ENCODE assay signal across 8 cellular contexts in the genomic region with DNA sequence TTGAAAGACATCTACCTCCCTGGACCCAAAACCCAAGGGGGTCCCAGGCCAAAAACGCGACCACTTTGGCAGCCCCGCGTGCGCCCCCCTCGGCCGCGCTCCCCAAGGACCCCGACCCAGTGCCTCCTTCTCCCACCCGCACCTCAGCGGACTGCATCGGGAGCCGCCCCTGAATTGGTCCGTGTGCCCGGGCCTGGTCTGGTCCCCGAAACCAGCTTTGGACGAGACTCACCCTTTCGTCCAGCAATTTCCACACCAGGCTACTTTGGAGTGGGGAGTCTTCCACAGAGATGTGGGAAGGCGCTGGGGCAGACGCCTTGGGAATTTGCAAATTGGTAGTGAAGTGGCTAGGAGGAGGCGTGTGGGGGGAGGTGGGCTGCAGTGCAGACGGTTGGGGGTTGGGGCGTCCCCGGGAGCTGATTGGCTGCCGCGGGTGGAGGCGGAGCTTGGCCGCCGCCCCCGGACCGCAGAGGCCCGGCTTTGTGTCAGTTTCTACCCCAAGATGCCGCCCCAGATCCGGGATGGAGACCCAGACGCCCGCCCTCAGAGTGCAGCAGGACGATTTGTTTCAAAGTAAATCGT. TPM values are rescaled to one million over a fixed set of nuclear protein-coding genes. Genes with fewer than 3 reads are reported as not detected.
DNase-seq lines count a peak whose midpoint lies in the region; ATAC-seq and TF ChIP-seq lines count a peak whose summit lies in the region.

No MANE protein-coding gene starts in this region.

- no peak for TF ChIP-seq CTCF in lower leg skin (IDR thresholded peaks at IDR 0.05)

- H3K27me3 ChIP-seq in duodenal mucosa (ENCODE audit: control insufficient read depth in 1 of 2, insufficient read depth in 2 of 2, low read length in 2 of 2): no peaks in the 10 kb centered on the region

- DNase-seq in activated T-cell treated with anti-CD3 and anti-CD28 coated beads for 48 hours (ENCODE audit: low read depth) (peak; percentile 20), activated T-cell treated with anti-CD3 and anti-CD28 coated beads for 4 hours (no peak), NCI-H69 (lab: John Stamatoyannopoulos, UW) (peak; percentile 81), lower leg skin (ENCODE audit: low spot score in 2 of 2) (peak in 1 of 2 donors; percentile 85), stromal cell of bone marrow (ENCODE audit: low read depth) (peak; percentile 48), SW480 (ENCODE audit: low spot score) (no peak)

- peaks cover 0 to 3% of the 10 kb centered on the region in 2 donors for H3K4me1 ChIP-seq in duodenal mucosa (ENCODE audit: control insufficient read depth in 1 of 2, insufficient read depth in 2 of 2, low read length in 2 of 2)

- intact Hi-C loops in lower leg skin (cut with DNase I; ENCODE audit: low total_unique reads): no loop called here

- TF ChIP-seq POLR2A in lower leg skin (IDR thresholded peaks at IDR 0.05): no peak

- no peaks in the 10 kb centered on the region for H3K36me3 ChIP-seq in duodenal mucosa (ENCODE audit: control insufficient read depth in 1 of 2, insufficient read depth in 2 of 2, low read length in 2 of 2)

- no peaks in the 10 kb centered on the region for H3K9me3 ChIP-seq in duodenal mucosa (ENCODE audit: control insufficient read depth in 1 of 2, low read length in 2 of 2)

- H3K4me3 ChIP-seq in duodenal mucosa (ENCODE audit: low read depth in 1 of 2, low read length in 2 of 2): peak overlapping the region; percentile 52 to 53
- H3K4me3 ChIP-seq in lower leg skin (ENCODE audit: low read depth, poor library complexity, severe bottlenecking): peak overlapping the region; percentile 22

- ATAC-seq in HG02763 (IDR thresholded peaks at IDR 0.05; ENCODE audit: unreplicated experiment): peak; percentile 84

- H3K9ac ChIP-seq in duodenal mucosa (ENCODE audit: low read depth in 1 of 2, low read length in 2 of 2): no peak overlapping the region

- H3K27ac ChIP-seq in duodenal mucosa (ENCODE audit: low read depth, low read length): no peak overlapping the region

- 11 to 16% methylated on average over 33 to 38 of the region's 38 CpGs for WGBS in lower leg skin, 2 donors

RNA-seq across cellular contexts. Expression of a gene that starts 16.9 kb away (rescaled TPM):
- 10 to 100 TPM; 23.1 to 40.9 (median 30.2) TPM for total RNA-seq in lower leg skin

RNA-seq across cellular contexts. Expression of a gene that starts 50.0 kb away (rescaled TPM):
- total RNA-seq in lower leg skin: not detected

Comparison
In these comparisons a context has a peak if more than half of its experiments do, and no peak if none do; other contexts are left out.
1. DNase-seq: peak in activated T-cell treated with anti-CD3 and anti-CD28 coated beads for 48 hours (single experiment), NCI-H69 (single experiment) and stromal cell of bone marrow (single experiment); none in activated T-cell treated with anti-CD3 and anti-CD28 coated beads for 4 hours (single experiment) and SW480 (single experiment).